In genomic region chr17:49914096-49914490, GRCh38 we compare ENCODE assay signal across 20 cellular contexts. TPM values are rescaled to one million over a fixed set of nuclear protein-coding genes. Genes with fewer than 3 reads are reported as not detected.
DNase-seq lines count a peak whose midpoint lies in the region; FAIRE-seq and TF ChIP-seq lines count a peak whose summit lies in the region.
"Had no signal": no experiment of that assay in that cellular context is flagged by ENCODE, and none has a peak within 500 bp of the region (broad histone marks: within the 10 kb centered on the region; RNA-seq: fewer than 3 reads in every experiment).

No MANE protein-coding gene starts in this region.

- intact Hi-C loops in head of caudate nucleus (cut with DNase I), result no loop called here

- FAIRE-seq in D721Med (lab: Jason Lieb, UNC), result no peak
- FAIRE-seq: G401.6, GM12878, small intestine, TTC549 had no signal

- no peak for TF ChIP-seq CTCF in D721Med (IDR thresholded peaks at IDR 0.05; ENCODE audit: insufficient read depth, missing control alignments)

- no peak overlapping the region for H3K4me3 ChIP-seq in H7 (ENCODE audit: insufficient read depth, low read depth, low read length)
- H3K4me3 ChIP-seq: body of pancreas, gastrocnemius medialis, GM12878, tibial nerve had no signal

- DNase-seq in D721Med (ENCODE audit: insufficient read length, low spot score) (peak; percentile 57), NCI-H1092 (lab: John Stamatoyannopoulos, UW) (peak; percentile 18), NCI-H510A (lab: John Stamatoyannopoulos, UW) (peak; percentile 41), islet precursor cell (peak; percentile 92), iPS-NIHi11 (ENCODE audit: low spot score) (no peak), head of caudate nucleus (no peak), H7 (no peak)
- DNase-seq: activated CD4-positive, alpha-beta T cell treated with anti-CD3 and anti-CD28 coated beads, Interleukin-2, amount 50 U/mL, for 1 hour; activated T-cell treated with anti-CD3 and anti-CD28 coated beads, Interleukin-2, amount 50 U/mL, for 1 hour; body of pancreas; cortex of kidney; gastrocnemius medialis; Kasumi-1; NCI-H446 treated with DMSO at 0.1 percent for 48 hours; posterior cingulate gyrus; small intestine had no signal

- H3K36me3 ChIP-seq in H7 (replicated peaks; ENCODE audit: control insufficient read depth, insufficient read depth, low read length), result no peaks in the 10 kb centered on the region
- H3K36me3 ChIP-seq: gastrocnemius medialis, tibial nerve had no signal

- peaks cover 45% of the 10 kb centered on the region for H3K27me3 ChIP-seq in H7 (ENCODE audit: control insufficient read depth, insufficient read depth, low read length)

RNA-seq across cellular contexts. Expression of gene DLX4, which starts 54.9 kb away (rescaled TPM):
- 1.0 and 1.1 TPM in 2 replicates for total RNA-seq in H7 (2014; rRNA removed; shearing (Covaris generic))
- total RNA-seq: body of pancreas, gastrocnemius medialis, tibial nerve had no signal

Comparison
In these comparisons a context has a peak if more than half of its experiments do, and no peak if none do; other contexts are left out.
1. DNase-seq: peak in D721Med (single experiment), NCI-H1092 (single experiment), NCI-H510A (single experiment) and islet precursor cell (single experiment); none in iPS-NIHi11 (single experiment), head of caudate nucleus (0 of 42) and H7 (single experiment).